ENCODE assay signal across 30 cellular contexts in genomic region chr5:153537225-153537624, GRCh38. TPM values are rescaled to one million over a fixed set of nuclear protein-coding genes. Genes with fewer than 3 reads are reported as not detected.
"Had no signal": no experiment of that assay in that cellular context is flagged by ENCODE, and none has a peak within 500 bp of the region (broad histone marks: within the 10 kb centered on the region; RNA-seq: fewer than 3 reads in every experiment).

No MANE protein-coding gene starts in this region.

- H3K79me2 ChIP-seq: hepatocyte had no signal

- H3K4me1 Mint-ChIP-seq: memory B cell; mesothelial cell of epicardium; naive B cell; stimulated activated effector memory CD8-positive, alpha-beta T cell treated with anti-CD3 and anti-CD28 coated beads, Interleukin-12 subunit alpha, Interleukin-12 subunit beta, amount 100 ng/mL, for 72 hours had no signal

- H3K27me3 ChIP-seq: esophagus muscularis mucosa, foreskin keratinocyte, gastroesophageal sphincter, heart left ventricle, hepatocyte, sigmoid colon, stomach, testis, tibial artery had no signal

- H3K4me1 ChIP-seq: foreskin keratinocyte, gastroesophageal sphincter, heart left ventricle, prostate gland, sigmoid colon, stomach, testis had no signal

- H3K4me3 Mint-ChIP-seq: memory B cell; mesothelial cell of epicardium; naive B cell; natural killer cell treated with Interleukin-12 subunit alpha and Interleukin-12 subunit beta and Interleukin-15 and Interleukin-18, amount 100 ng/mL, for 72 hours; stimulated activated effector memory CD8-positive, alpha-beta T cell treated with anti-CD3 and anti-CD28 coated beads, Interleukin-12 subunit alpha, Interleukin-12 subunit beta, amount 100 ng/mL, for 72 hours; type B pancreatic cell had no signal

- H3K27ac ChIP-seq: coronary artery, esophagus muscularis mucosa, foreskin keratinocyte, gastroesophageal sphincter, heart left ventricle, hepatocyte, prostate gland, sigmoid colon, stomach, testis, tibial artery had no signal

- H3K4me3 ChIP-seq: coronary artery, esophagus muscularis mucosa, gastroesophageal sphincter, heart left ventricle, hepatocyte, lung, mucosa of descending colon, prostate gland, sigmoid colon, stomach, testis, tibial artery had no signal

- H3K9me3 ChIP-seq: esophagus muscularis mucosa, gastroesophageal sphincter, heart left ventricle, mucosa of descending colon, prostate gland, sigmoid colon, stomach, testis, tibial artery had no signal

- H2AFZ ChIP-seq: hepatocyte had no signal

- H3K36me3 ChIP-seq: esophagus muscularis mucosa, gastroesophageal sphincter, heart left ventricle, prostate gland, sigmoid colon, stomach, tibial artery had no signal

- H3K27me3 Mint-ChIP-seq: memory B cell; naive B cell; natural killer cell treated with Interleukin-12 subunit alpha and Interleukin-12 subunit beta and Interleukin-15 and Interleukin-18, amount 100 ng/mL, for 72 hours; type B pancreatic cell had no signal

- H3K9me3 Mint-ChIP-seq: memory B cell; mesothelial cell of epicardium; stimulated activated effector memory CD8-positive, alpha-beta T cell treated with anti-CD3 and anti-CD28 coated beads, Interleukin-12 subunit alpha, Interleukin-12 subunit beta, amount 100 ng/mL, for 72 hours; type B pancreatic cell had no signal

- H3K27ac Mint-ChIP-seq: memory B cell; mesothelial cell of epicardium; naive B cell; natural killer cell treated with Interleukin-12 subunit alpha and Interleukin-12 subunit beta and Interleukin-15 and Interleukin-18, amount 100 ng/mL, for 72 hours; stimulated activated effector memory CD8-positive, alpha-beta T cell treated with anti-CD3 and anti-CD28 coated beads, Interleukin-12 subunit alpha, Interleukin-12 subunit beta, amount 100 ng/mL, for 72 hours; type B pancreatic cell had no signal

- H3K36me3 Mint-ChIP-seq: memory B cell; mesothelial cell of epicardium; naive B cell; natural killer cell treated with Interleukin-12 subunit alpha and Interleukin-12 subunit beta and Interleukin-15 and Interleukin-18, amount 100 ng/mL, for 72 hours; stimulated activated effector memory CD8-positive, alpha-beta T cell treated with anti-CD3 and anti-CD28 coated beads, Interleukin-12 subunit alpha, Interleukin-12 subunit beta, amount 100 ng/mL, for 72 hours; type B pancreatic cell had no signal

- DNase-seq: dermis blood vessel endothelial cell; effector memory CD4-positive, alpha-beta T cell; foreskin keratinocyte; heart left ventricle; kidney; mucosa of descending colon; naive B cell; right cardiac atrium; sigmoid colon; stimulated activated CD4-positive, alpha-beta T cell treated with anti-CD3 and anti-CD28 coated beads, Interleukin-2, amount 100 ng/mL, for 24 hours; stimulated activated CD4-positive, alpha-beta T cell treated with anti-CD3 and anti-CD28 coated beads, Interleukin-4, amount 100 ng/mL, for 24 hours; stimulated activated naive CD4-positive, alpha-beta T cell treated with Interleukin-2 at 50 U/mL for 16 hours; stomach; testis; tibial artery had no signal

- H3K4me2 ChIP-seq: hepatocyte had no signal

- ATAC-seq: foreskin keratinocyte; gastroesophageal sphincter; heart left ventricle; left lobe of liver; mucosa of descending colon; natural killer cell treated with Interleukin-12 subunit alpha and Interleukin-12 subunit beta and Interleukin-15 and Interleukin-18, amount 100 ng/mL, for 72 hours; right cardiac atrium; stimulated activated effector memory CD8-positive, alpha-beta T cell treated with anti-CD3 and anti-CD28 coated beads, Interleukin-12 subunit alpha, Interleukin-12 subunit beta, amount 100 ng/mL, for 72 hours had no signal

RNA-seq across cellular contexts. Expression of gene GRIA1, which starts 46.8 kb away (rescaled TPM):
- total RNA-seq: dermis blood vessel endothelial cell; endothelial cell of umbilical vein; epithelial cell of proximal tubule; left lobe of liver; natural killer cell treated with Interleukin-12 subunit alpha and Interleukin-12 subunit beta and Interleukin-15 and Interleukin-18, amount 100 ng/mL, for 72 hours had no signal
- polyA plus RNA-seq: endothelial cell of umbilical vein, liver had no signal
